In genomic region chr17:81252336-81253329, GRCh38 we compare ENCODE assay signal across 2 cellular contexts.
TF ChIP-seq lines count a peak whose summit lies in the region.

No MANE protein-coding gene starts in this region.

TF ChIP-seq in SK-N-SH treated with all-trans-retinoic acid at 6 μM for 48 hours, 23 proteins besides CTCF, POLR2A, EP300 and RAD21 (continued from another document):
- TF ChIP-seq TSHZ2 (CRISPR knock-in tag; IDR thresholded peaks at IDR 0.05) (no peak), ZFP30 (CRISPR knock-in tag; IDR thresholded peaks at IDR 0.05) (no peak), SNAI2 (CRISPR knock-in tag; IDR thresholded peaks at IDR 0.05) (no peak), POU6F1 (CRISPR knock-in tag; IDR thresholded peaks at IDR 0.05; ENCODE audit: borderline replicate concordance, low read depth) (no peak), ISL1 (CRISPR knock-in tag; IDR thresholded peaks at IDR 0.05) (no peak)

TF ChIP-seq in SK-N-SH, 30 proteins besides CTCF, POLR2A, EP300 and RAD21 (continued from another document):
- TF ChIP-seq, protein P1, sequence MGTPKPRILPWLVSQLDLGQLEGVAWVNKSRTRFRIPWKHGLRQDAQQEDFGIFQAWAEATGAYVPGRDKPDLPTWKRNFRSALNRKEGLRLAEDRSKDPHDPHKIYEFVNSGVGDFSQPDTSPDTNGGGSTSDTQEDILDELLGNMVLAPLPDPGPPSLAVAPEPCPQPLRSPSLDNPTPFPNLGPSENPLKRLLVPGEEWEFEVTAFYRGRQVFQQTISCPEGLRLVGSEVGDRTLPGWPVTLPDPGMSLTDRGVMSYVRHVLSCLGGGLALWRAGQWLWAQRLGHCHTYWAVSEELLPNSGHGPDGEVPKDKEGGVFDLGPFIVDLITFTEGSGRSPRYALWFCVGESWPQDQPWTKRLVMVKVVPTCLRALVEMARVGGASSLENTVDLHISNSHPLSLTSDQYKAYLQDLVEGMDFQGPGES (IDR thresholded peaks at IDR 0.05; ENCODE audit: low read depth, low read length), result no peak
- TF ChIP-seq JUND (IDR thresholded peaks at IDR 0.05) (no peak), MAX (IDR thresholded peaks at IDR 0.05; ENCODE audit: low read depth) (no peak)
